1 cellular context compared by ENCODE assay signal in genomic region chr7:98816925-98817710, GRCh38.
TF ChIP-seq lines count a peak whose summit lies in the region.

No MANE protein-coding gene starts in this region.

TF ChIP-seq in HEK293, 187 proteins besides CTCF, POLR2A, EP300 and RAD21 (continued from another document and continues in another):
- no peak for TF ChIP-seq ZNF707 (tag by site-specific recombination; IDR thresholded peaks at IDR 0.05)
- no peak for TF ChIP-seq OVOL3 (tag by site-specific recombination; IDR thresholded peaks at IDR 0.05)
- TF ChIP-seq ZBTB17 (tag by site-specific recombination; IDR thresholded peaks at IDR 0.05) = no peak
- no peak for TF ChIP-seq ZNF404 (tag by site-specific recombination; IDR thresholded peaks at IDR 0.05)
- TF ChIP-seq MYNN (tag by site-specific recombination; IDR thresholded peaks at IDR 0.05; ENCODE audit: borderline replicate concordance) = no peak
- TF ChIP-seq, protein P1, sequence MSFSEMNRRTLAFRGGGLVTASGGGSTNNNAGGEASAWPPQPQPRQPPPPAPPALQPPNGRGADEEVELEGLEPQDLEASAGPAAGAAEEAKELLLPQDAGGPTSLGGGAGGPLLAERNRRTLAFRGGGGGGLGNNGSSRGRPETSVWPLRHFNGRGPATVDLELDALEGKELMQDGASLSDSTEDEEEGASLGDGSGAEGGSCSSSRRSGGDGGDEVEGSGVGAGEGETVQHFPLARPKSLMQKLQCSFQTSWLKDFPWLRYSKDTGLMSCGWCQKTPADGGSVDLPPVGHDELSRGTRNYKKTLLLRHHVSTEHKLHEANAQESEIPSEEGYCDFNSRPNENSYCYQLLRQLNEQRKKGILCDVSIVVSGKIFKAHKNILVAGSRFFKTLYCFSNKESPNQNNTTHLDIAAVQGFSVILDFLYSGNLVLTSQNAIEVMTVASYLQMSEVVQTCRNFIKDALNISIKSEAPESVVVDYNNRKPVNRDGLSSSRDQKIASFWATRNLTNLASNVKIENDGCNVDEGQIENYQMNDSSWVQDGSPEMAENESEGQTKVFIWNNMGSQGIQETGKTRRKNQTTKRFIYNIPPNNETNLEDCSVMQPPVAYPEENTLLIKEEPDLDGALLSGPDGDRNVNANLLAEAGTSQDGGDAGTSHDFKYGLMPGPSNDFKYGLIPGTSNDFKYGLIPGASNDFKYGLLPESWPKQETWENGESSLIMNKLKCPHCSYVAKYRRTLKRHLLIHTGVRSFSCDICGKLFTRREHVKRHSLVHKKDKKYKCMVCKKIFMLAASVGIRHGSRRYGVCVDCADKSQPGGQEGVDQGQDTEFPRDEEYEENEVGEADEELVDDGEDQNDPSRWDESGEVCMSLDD (tag by site-specific recombination; IDR thresholded peaks at IDR 0.05) = no peak
- no peak for TF ChIP-seq ZBTB1 (tag by site-specific recombination; IDR thresholded peaks at IDR 0.05)
- TF ChIP-seq ZNF664 (tag by site-specific recombination; IDR thresholded peaks at IDR 0.05) = peak; percentile 72
- 0 out of 2 replicates have a peak, but pooled peaks have one; percentile 49 for TF ChIP-seq ZNF148 (tag by site-specific recombination; IDR thresholded peaks at IDR 0.05; ENCODE audit: borderline replicate concordance)
- no peak for TF ChIP-seq ZNF423 (tag by site-specific recombination; IDR thresholded peaks at IDR 0.05)
- TF ChIP-seq ZNF266 (tag by site-specific recombination; IDR thresholded peaks at IDR 0.05; ENCODE audit: low read depth) = peak; percentile 9; the same call in 1 of the 2 replicates
- TF ChIP-seq ZSCAN18 (tag by site-specific recombination; IDR thresholded peaks at IDR 0.05) = no peak
- TF ChIP-seq BCL11B (tag by site-specific recombination; IDR thresholded peaks at IDR 0.05; ENCODE audit: low read depth) = no peak
- no peak for TF ChIP-seq ZNF2 (tag by site-specific recombination; IDR thresholded peaks at IDR 0.05)
- TF ChIP-seq ZNF174 (tag by site-specific recombination; IDR thresholded peaks at IDR 0.05) = no peak
- 0 out of 2 replicates have a peak, but pooled peaks have one; percentile 33 for TF ChIP-seq ZNF112 (tag by site-specific recombination; IDR thresholded peaks at IDR 0.05)
- TF ChIP-seq, protein P2, sequence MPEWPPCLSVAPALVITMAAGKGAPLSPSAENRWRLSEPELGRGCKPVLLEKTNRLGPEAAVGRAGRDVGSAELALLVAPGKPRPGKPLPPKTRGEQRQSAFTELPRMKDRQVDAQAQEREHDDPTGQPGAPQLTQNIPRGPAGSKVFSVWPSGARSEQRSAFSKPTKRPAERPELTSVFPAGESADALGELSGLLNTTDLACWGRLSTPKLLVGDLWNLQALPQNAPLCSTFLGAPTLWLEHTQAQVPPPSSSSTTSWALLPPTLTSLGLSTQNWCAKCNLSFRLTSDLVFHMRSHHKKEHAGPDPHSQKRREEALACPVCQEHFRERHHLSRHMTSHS (tag by site-specific recombination; IDR thresholded peaks at IDR 0.05) = 0 out of 2 replicates have a peak, but pooled peaks have one; percentile 33
- no peak for TF ChIP-seq PRDM1 (tag by site-specific recombination; IDR thresholded peaks at IDR 0.05)
- no peak for TF ChIP-seq ZNF23 (tag by site-specific recombination; IDR thresholded peaks at IDR 0.05; ENCODE audit: borderline replicate concordance)
- TF ChIP-seq ZNF777 (tag by site-specific recombination; IDR thresholded peaks at IDR 0.05; ENCODE audit: borderline replicate concordance) = no peak
- TF ChIP-seq SETDB1 (IDR thresholded peaks at IDR 0.05; ENCODE audit: insufficient read length, low read length) = no peak
- no peak for TF ChIP-seq GFI1B (tag by site-specific recombination; IDR thresholded peaks at IDR 0.05)
- no peak for TF ChIP-seq TSHZ1 (tag by site-specific recombination; IDR thresholded peaks at IDR 0.05; ENCODE audit: borderline replicate concordance)
- TF ChIP-seq KLF1 (tag by site-specific recombination; IDR thresholded peaks at IDR 0.05) = no peak
- TF ChIP-seq ZSCAN4 (tag by site-specific recombination; IDR thresholded peaks at IDR 0.05) = peak; percentile 99
- no peak for TF ChIP-seq ZNF302 (tag by site-specific recombination; IDR thresholded peaks at IDR 0.05; ENCODE audit: low read depth)
- TF ChIP-seq ZNF548 (tag by site-specific recombination; IDR thresholded peaks at IDR 0.05) = no peak
- no peak for TF ChIP-seq ZNF837 (tag by site-specific recombination; IDR thresholded peaks at IDR 0.05)
- TF ChIP-seq ZNF138 (tag by site-specific recombination; IDR thresholded peaks at IDR 0.05; ENCODE audit: borderline replicate concordance) = no peak
- no peak for TF ChIP-seq ZNF544 (tag by site-specific recombination; IDR thresholded peaks at IDR 0.05)
- TF ChIP-seq ZNF521 (tag by site-specific recombination; IDR thresholded peaks at IDR 0.05) = peak; percentile 95; the same call in 1 of the 2 replicates
- TF ChIP-seq, protein P3, sequence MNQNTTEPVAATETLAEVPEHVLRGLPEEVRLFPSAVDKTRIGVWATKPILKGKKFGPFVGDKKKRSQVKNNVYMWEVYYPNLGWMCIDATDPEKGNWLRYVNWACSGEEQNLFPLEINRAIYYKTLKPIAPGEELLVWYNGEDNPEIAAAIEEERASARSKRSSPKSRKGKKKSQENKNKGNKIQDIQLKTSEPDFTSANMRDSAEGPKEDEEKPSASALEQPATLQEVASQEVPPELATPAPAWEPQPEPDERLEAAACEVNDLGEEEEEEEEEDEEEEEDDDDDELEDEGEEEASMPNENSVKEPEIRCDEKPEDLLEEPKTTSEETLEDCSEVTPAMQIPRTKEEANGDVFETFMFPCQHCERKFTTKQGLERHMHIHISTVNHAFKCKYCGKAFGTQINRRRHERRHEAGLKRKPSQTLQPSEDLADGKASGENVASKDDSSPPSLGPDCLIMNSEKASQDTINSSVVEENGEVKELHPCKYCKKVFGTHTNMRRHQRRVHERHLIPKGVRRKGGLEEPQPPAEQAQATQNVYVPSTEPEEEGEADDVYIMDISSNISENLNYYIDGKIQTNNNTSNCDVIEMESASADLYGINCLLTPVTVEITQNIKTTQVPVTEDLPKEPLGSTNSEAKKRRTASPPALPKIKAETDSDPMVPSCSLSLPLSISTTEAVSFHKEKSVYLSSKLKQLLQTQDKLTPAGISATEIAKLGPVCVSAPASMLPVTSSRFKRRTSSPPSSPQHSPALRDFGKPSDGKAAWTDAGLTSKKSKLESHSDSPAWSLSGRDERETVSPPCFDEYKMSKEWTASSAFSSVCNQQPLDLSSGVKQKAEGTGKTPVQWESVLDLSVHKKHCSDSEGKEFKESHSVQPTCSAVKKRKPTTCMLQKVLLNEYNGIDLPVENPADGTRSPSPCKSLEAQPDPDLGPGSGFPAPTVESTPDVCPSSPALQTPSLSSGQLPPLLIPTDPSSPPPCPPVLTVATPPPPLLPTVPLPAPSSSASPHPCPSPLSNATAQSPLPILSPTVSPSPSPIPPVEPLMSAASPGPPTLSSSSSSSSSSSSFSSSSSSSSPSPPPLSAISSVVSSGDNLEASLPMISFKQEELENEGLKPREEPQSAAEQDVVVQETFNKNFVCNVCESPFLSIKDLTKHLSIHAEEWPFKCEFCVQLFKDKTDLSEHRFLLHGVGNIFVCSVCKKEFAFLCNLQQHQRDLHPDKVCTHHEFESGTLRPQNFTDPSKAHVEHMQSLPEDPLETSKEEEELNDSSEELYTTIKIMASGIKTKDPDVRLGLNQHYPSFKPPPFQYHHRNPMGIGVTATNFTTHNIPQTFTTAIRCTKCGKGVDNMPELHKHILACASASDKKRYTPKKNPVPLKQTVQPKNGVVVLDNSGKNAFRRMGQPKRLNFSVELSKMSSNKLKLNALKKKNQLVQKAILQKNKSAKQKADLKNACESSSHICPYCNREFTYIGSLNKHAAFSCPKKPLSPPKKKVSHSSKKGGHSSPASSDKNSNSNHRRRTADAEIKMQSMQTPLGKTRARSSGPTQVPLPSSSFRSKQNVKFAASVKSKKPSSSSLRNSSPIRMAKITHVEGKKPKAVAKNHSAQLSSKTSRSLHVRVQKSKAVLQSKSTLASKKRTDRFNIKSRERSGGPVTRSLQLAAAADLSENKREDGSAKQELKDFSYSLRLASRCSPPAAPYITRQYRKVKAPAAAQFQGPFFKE (tag by site-specific recombination; IDR thresholded peaks at IDR 0.05; ENCODE audit: borderline replicate concordance) = no peak
- TF ChIP-seq ZNF596 (tag by site-specific recombination; IDR thresholded peaks at IDR 0.05) = no peak
- no peak for TF ChIP-seq ZNF169 (tag by site-specific recombination; IDR thresholded peaks at IDR 0.05)
- TF ChIP-seq, protein P4, sequence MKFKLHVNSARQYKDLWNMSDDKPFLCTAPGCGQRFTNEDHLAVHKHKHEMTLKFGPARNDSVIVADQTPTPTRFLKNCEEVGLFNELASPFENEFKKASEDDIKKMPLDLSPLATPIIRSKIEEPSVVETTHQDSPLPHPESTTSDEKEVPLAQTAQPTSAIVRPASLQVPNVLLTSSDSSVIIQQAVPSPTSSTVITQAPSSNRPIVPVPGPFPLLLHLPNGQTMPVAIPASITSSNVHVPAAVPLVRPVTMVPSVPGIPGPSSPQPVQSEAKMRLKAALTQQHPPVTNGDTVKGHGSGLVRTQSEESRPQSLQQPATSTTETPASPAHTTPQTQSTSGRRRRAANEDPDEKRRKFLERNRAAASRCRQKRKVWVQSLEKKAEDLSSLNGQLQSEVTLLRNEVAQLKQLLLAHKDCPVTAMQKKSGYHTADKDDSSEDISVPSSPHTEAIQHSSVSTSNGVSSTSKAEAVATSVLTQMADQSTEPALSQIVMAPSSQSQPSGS (tag by site-specific recombination; IDR thresholded peaks at IDR 0.05; ENCODE audit: low read depth) = no peak
- no peak for TF ChIP-seq ZNF133 (tag by site-specific recombination; IDR thresholded peaks at IDR 0.05)
- no peak for TF ChIP-seq ZNF610 (tag by site-specific recombination; IDR thresholded peaks at IDR 0.05; ENCODE audit: borderline replicate concordance)
- TF ChIP-seq ZNF155 (tag by site-specific recombination; IDR thresholded peaks at IDR 0.05) = no peak
- TF ChIP-seq, protein P5, sequence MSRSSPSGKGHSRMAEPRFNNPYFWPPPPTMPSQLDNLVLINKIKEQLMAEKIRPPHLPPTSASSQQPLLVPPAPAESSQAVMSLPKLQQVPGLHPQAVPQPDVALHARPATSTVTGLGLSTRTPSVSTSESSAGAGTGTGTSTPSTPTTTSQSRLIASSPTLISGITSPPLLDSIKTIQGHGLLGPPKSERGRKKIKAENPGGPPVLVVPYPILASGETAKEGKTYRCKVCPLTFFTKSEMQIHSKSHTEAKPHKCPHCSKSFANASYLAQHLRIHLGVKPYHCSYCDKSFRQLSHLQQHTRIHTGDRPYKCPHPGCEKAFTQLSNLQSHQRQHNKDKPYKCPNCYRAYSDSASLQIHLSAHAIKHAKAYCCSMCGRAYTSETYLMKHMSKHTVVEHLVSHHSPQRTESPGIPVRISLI (tag by site-specific recombination; IDR thresholded peaks at IDR 0.05) = no peak
